ENCODE assay signal across 8 cellular contexts in the genomic region with DNA sequence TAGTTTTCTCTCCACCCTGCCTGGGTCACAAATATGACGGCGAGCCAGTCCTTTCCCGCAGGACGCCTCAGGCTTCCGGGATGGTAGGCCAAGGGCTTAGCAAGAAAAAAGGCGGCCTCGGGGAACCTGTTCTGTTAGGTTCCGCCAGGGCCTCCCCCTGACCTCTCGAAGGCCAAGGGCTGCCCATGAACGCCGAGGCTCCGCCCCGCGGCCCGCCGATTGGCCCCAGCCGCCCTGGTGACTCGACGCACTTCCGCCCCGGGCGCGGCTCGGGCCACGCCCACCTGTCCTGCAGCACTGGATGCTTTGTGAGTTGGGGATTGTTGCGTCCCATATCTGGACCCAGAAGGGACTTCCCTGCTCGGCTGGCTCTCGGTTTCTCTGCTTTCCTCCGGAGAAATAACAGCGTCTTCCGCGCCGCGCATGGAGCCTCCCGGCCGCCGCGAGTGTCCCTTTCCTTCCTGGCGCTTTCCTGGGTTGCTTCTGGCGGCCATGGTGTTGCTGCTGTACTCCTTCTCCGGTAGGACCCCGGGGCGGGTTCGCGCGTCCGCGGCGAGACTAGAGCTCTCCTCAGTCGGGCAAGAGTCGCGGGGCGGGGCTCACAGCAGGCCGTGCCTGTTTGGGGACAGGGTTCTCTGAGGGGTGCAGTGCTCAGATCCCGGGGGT. TPM values are rescaled to one million over a fixed set of nuclear protein-coding genes. Genes with fewer than 3 reads are reported as not detected.
DNase-seq lines count a peak whose midpoint lies in the region; ATAC-seq, FAIRE-seq and TF ChIP-seq lines count a peak whose summit lies in the region.

A gene (plus strand): TSS at position 265 of the 666 bp plus-strand sequence. CDS start 159 bp downstream, at position 424.

- H3K9me3 ChIP-seq in kidney (ENCODE audit: control insufficient read depth in 1 of 2, low read length in 2 of 2) = no peaks in the 10 kb centered on the region

- TF ChIP-seq CTCF in AG10803 (conservative IDR thresholded peaks at IDR 0.05; ENCODE audit: low read length) (no peak), kidney (IDR thresholded peaks at IDR 0.05; ENCODE audit: borderline replicate concordance, extremely low read depth, insufficient read depth) (no peak)

- intact Hi-C loops in kidney (cut with DNase I) = no loop called here

- H3K4me1 ChIP-seq in kidney (ENCODE audit: control insufficient read depth in 1 of 2, insufficient read depth in 1 of 2, low read depth in 1 of 2, low read length in 2 of 2) = peaks cover 13 to 20% of the 10 kb centered on the region in 2 donors

- H3K9ac ChIP-seq in kidney (ENCODE audit: low read length in 2 of 2) = peak within 1 kb of the TSS; percentile 61 to 83

- peak within 1 kb of the TSS; percentile 86 to 88 for H3K27ac ChIP-seq in kidney (ENCODE audit: low read depth in 2 of 2, low read length in 2 of 2)

- H3K4me3 ChIP-seq in AG10803 (ENCODE audit: low read length) (peak within 1 kb of the TSS; percentile 91), kidney (ENCODE audit: low read length in 2 of 2) (peak within 1 kb of the TSS; percentile 80 to 91)

- no peaks in the 10 kb centered on the region for H3K36me3 ChIP-seq in kidney (ENCODE audit: control insufficient read depth in 1 of 2, insufficient read depth in 2 of 2, low read length in 2 of 2)

- FAIRE-seq in kidney (lab: Jason Lieb, UNC) = no peak

- peak; percentile 90 for DNase-seq in AG10803 (ENCODE audit: low read depth)
- DNase-seq in NCI-H460 (ENCODE audit: extremely low read depth, low read depth) = peak; percentile 97
- peak; percentile 95 for DNase-seq in activated CD4-positive, CD25-positive, alpha-beta regulatory T cell treated with anti-CD3 and anti-CD28 coated beads, Interleukin-2, amount 50 U/mL, for 72 hours
- peak; percentile 56 to 79 for DNase-seq in cerebellar nuclear complex (lab: John Stamatoyannopoulos, UW)
- peak; percentile 99 for DNase-seq in kidney
- peak; percentile 97 for DNase-seq in stimulated activated CD4-positive, alpha-beta T cell treated with anti-CD3 and anti-CD28 coated beads, Interleukin-15, amount 100 ng/mL, for 24 hours

- ATAC-seq in GM19043 (IDR thresholded peaks at IDR 0.05; ENCODE audit: low read depth, unreplicated experiment) = peak; percentile 91
- ATAC-seq in HG03378 (IDR thresholded peaks at IDR 0.05; ENCODE audit: unreplicated experiment) = peak; percentile 85

RNA-seq across cellular contexts. Expression of the gene that starts here (rescaled TPM):
- 133 and 174 TPM in 2 replicates for total RNA-seq in NCI-H460 (2014; rRNA removed; shearing (Covaris generic))
- polyA plus RNA-seq in NCI-H460 (2014; cell fraction: nucleus; rRNA removed) = 312 and 658 TPM in 2 replicates
- 269 TPM for total RNA-seq in kidney
- 119 TPM for polyA plus RNA-seq in kidney (ENCODE audit: insufficient read depth, low read depth, low replicate concordance)

Comparison
In these comparisons a context has a peak if more than half of its experiments do, and no peak if none do; other contexts are left out.
1. Peak in every context shown above with its lines: DNase-seq, ATAC-seq, H3K4me3 ChIP-seq and H3K27ac ChIP-seq.